16 cellular contexts compared by ENCODE assay signal in the genomic region with DNA sequence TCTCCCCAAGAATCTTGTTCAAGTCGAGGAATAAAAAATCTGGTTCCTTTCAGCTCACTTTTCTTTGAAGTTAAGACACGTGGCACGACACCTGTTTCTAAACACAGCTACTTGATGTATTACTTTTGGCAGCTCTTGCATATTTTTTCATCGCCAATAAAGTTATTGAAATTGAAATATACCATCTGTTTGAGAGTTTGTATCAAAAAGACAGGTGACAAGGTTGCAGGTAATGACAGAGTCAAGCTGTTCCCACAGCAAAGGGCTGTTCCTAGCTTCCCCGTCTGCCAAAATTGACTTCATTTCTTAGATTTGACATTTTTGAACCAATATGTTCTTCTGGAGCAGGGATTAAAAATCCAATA. TPM values are rescaled to one million over a fixed set of nuclear protein-coding genes. Genes with fewer than 3 reads are reported as not detected.
A peak's percentile ranks its signal among the peaks of the same experiment; 100 is the strongest.
DNase-seq lines count a peak whose midpoint lies in the region; ATAC-seq, FAIRE-seq and TF ChIP-seq lines count a peak whose summit lies in the region.
"Had no signal": no experiment of that assay in that cellular context is flagged by ENCODE, and none has a peak within 500 bp of the region (broad histone marks: within the 10 kb centered on the region; RNA-seq: fewer than 3 reads in every experiment).

No MANE protein-coding gene starts in this region.

- TF ChIP-seq CTCF in A549 (IDR thresholded peaks at IDR 0.05) (no peak), GM12878 (IDR thresholded peaks at IDR 0.05 in 2 of 3, conservative IDR thresholded peaks at IDR 0.05 in 1 of 3; ENCODE audit: control insufficient read depth in 2 of 3, extremely low read depth in 1 of 3, insufficient read depth in 1 of 3, low read depth in 3 of 3, low read length in 3 of 3) (no peak), BE2C (IDR thresholded peaks at IDR 0.05; ENCODE audit: low read depth, low read length) (no peak)

- H3K14ac ChIP-seq in neuronal stem cell (ENCODE audit: low read length): no peak overlapping the region

- H3K4me1 ChIP-seq in A549: peaks cover 5% of the 10 kb centered on the region; the same call in 2 of the 3 replicates
- peaks cover 11% of the 10 kb centered on the region for H3K4me1 ChIP-seq in GM23248 (ENCODE audit: insufficient read depth)
- no peaks in the 10 kb centered on the region for H3K4me1 ChIP-seq in GM12878 (ENCODE audit: control insufficient read depth, insufficient read depth, low read length)
- H3K4me1 ChIP-seq in neuronal stem cell (ENCODE audit: control insufficient read depth in 2 of 2, insufficient read depth in 1 of 2, low read depth in 1 of 2, low read length in 2 of 2): peaks cover 2 to 6% of the 10 kb centered on the region in 2 donors
- H3K4me1 ChIP-seq in BE2C: peaks cover 3% of the 10 kb centered on the region; the same call in 1 of the 2 replicates
- H3K4me1 ChIP-seq: Caco-2 had no signal

- no peak overlapping the region for H3K9ac ChIP-seq in GM23248
- H3K9ac ChIP-seq in GM12878 (ENCODE audit: control insufficient read depth, insufficient read depth, low read length): no peak overlapping the region
- no peak overlapping the region for H3K9ac ChIP-seq in neuronal stem cell (ENCODE audit: low read depth, low read length, poor library complexity)
- H3K9ac ChIP-seq: BLaER1 treated with 17β-estradiol and CSF1 and Interleukin-3, amounts not matched to agents 10 nM and 100 nM had no signal

- no peaks in the 10 kb centered on the region for H4K20me1 ChIP-seq in GM23248 (ENCODE audit: insufficient read depth)
- H4K20me1 ChIP-seq in GM12878 (ENCODE audit: control insufficient read depth, insufficient read depth): no peaks in the 10 kb centered on the region

- H4K91ac ChIP-seq in neuronal stem cell (ENCODE audit: low read depth, low read length, poor library complexity): no peak overlapping the region

- TF ChIP-seq RAD21 in A549 (conservative IDR thresholded peaks at IDR 0.05 in 1 of 2, IDR thresholded peaks at IDR 0.05 in 1 of 2): no peak
- TF ChIP-seq RAD21 in GM12878 (IDR thresholded peaks at IDR 0.05; ENCODE audit: insufficient read depth, low read depth, low read length): no peak

- CTCF ChIA-PET in A549 (lab: Yijun Ruan, JAX) (interaction anchor here (0.7 to 14.7 kb wide), 22 partner anchors 8 to 165 kb away, joined by 3 to 312 read pairs (median 4); no protein-coding TSS in a partner anchor), GM12878 (lab: Yijun Ruan, JAX) (interaction anchor here (0.7 to 11.9 kb wide), 19 partner anchors 8 to 301 kb away, joined by 3 to 291 read pairs (median 3); no protein-coding TSS in a partner anchor)

- H3K4ac ChIP-seq in neuronal stem cell (ENCODE audit: low read length): no peak overlapping the region

- in situ Hi-C loops in GM23248 (cut with MboI) (no loop called here), GM12878 (cut with MboI) (loop anchor here (5.0 kb wide), 1 partner anchor 124 kb away; no protein-coding TSS in a partner anchor)

- H3F3A ChIP-seq in GM23248 (ENCODE audit: insufficient read depth): peaks cover 12% of the 10 kb centered on the region; the same call in 1 of the 2 replicates

- no peak overlapping the region for H2BK5ac ChIP-seq in neuronal stem cell (ENCODE audit: low read length)

- H3K9me3 ChIP-seq in A549: no peaks in the 10 kb centered on the region
- no peaks in the 10 kb centered on the region for H3K9me3 ChIP-seq in GM23248 (ENCODE audit: low read depth)
- no peaks in the 10 kb centered on the region for H3K9me3 ChIP-seq in GM12878 (replicated peaks; ENCODE audit: control insufficient read depth, insufficient read depth, low read length)
- peaks cover 0 to 3% of the 10 kb centered on the region in 2 donors for H3K9me3 ChIP-seq in neuronal stem cell (replicated peaks in 1 of 2; ENCODE audit: control insufficient read depth in 2 of 2, insufficient read depth in 1 of 2, low read depth in 1 of 2, low read length in 2 of 2)
- no peaks in the 10 kb centered on the region for H3K9me3 ChIP-seq in BE2C
- H3K9me3 ChIP-seq: BLaER1 treated with 17β-estradiol and CSF1 and Interleukin-3, amounts not matched to agents 10 nM and 100 nM; Caco-2; SJSA1 had no signal

- no peaks in the 10 kb centered on the region for H3K79me1 ChIP-seq in neuronal stem cell (ENCODE audit: low read depth, low read length)

- H3K4me3 ChIP-seq in A549: no peak overlapping the region
- H3K4me3 ChIP-seq in GM23248: no peak overlapping the region
- H3K4me3 ChIP-seq in GM12878: no peak overlapping the region
- no peak overlapping the region for H3K4me3 ChIP-seq in neuronal stem cell (ENCODE audit: low read length in 2 of 2)
- no peak overlapping the region for H3K4me3 ChIP-seq in BE2C (ENCODE audit: low read depth, low read length)
- H3K4me3 ChIP-seq: BLaER1 treated with 17β-estradiol and CSF1 and Interleukin-3, amounts not matched to agents 10 nM and 100 nM; SJSA1 had no signal

- POLR2A ChIA-PET in A549 (lab: Yijun Ruan, JAX) (no interaction called here), GM12878 (lab: Charles Lee) (no interaction called here)

- H3K36me3 ChIP-seq in GM23248 (ENCODE audit: low read depth): no peaks in the 10 kb centered on the region
- H3K36me3 ChIP-seq in GM12878 (ENCODE audit: control insufficient read depth in 2 of 2, insufficient read depth in 2 of 2, low read length in 1 of 2): no peaks in the 10 kb centered on the region
- no peaks in the 10 kb centered on the region for H3K36me3 ChIP-seq in neuronal stem cell (replicated peaks in 1 of 2; ENCODE audit: control insufficient read depth in 2 of 2, insufficient read depth in 2 of 2, low read length in 2 of 2)
- H3K36me3 ChIP-seq in BE2C: no peaks in the 10 kb centered on the region
- H3K36me3 ChIP-seq: BLaER1 treated with 17β-estradiol and CSF1 and Interleukin-3, amounts not matched to agents 10 nM and 100 nM; SJSA1 had no signal

- DNase-seq in A549 (ENCODE audit: low read depth in 1 of 2, low spot score in 1 of 2): no peak
- DNase-seq in GM23248: no peak
- DNase-seq in GM12878 (ENCODE audit: low read depth, low spot score): no peak
- no peak for DNase-seq in neuronal stem cell (ENCODE audit: low spot score)
- DNase-seq in BE2C: no peak
- DNase-seq in anterior cingulate cortex (lab: John Stamatoyannopoulos, UW): no peak
- DNase-seq: NCI-H187 treated with DMSO at 0.1 percent for 48 hours had no signal

- H3K27ac ChIP-seq in A549: no peak overlapping the region
- H3K27ac ChIP-seq in GM23248: no peak overlapping the region
- H3K27ac ChIP-seq in GM12878 (ENCODE audit: control insufficient read depth, insufficient read depth): no peak overlapping the region
- no peak overlapping the region for H3K27ac ChIP-seq in neuronal stem cell (replicated peaks; ENCODE audit: low read length)
- H3K27ac ChIP-seq: BLaER1 treated with 17β-estradiol and CSF1 and Interleukin-3, amounts not matched to agents 10 nM and 100 nM; SJSA1 had no signal

- no peaks in the 10 kb centered on the region for H3K9me2 ChIP-seq in GM23248 (ENCODE audit: insufficient read depth)

- no peaks in the 10 kb centered on the region for H3K79me2 ChIP-seq in GM23248 (ENCODE audit: insufficient read depth)
- no peaks in the 10 kb centered on the region for H3K79me2 ChIP-seq in GM12878 (ENCODE audit: control insufficient read depth, insufficient read depth, low read length)

- H3K27me3 ChIP-seq in GM23248 (replicated peaks; ENCODE audit: insufficient read depth): 0 out of 2 replicates have a peak, but pooled peaks cover 9% of the 10 kb centered on the region
- peaks cover 0 to 1% of the 10 kb centered on the region in 2 experiments; a peak in 1 of 4 replicates for H3K27me3 ChIP-seq in GM12878 (replicated peaks in 1 of 2; ENCODE audit: control insufficient read depth in 2 of 2, insufficient read depth in 2 of 2, low read length in 1 of 2)
- H3K27me3 ChIP-seq in neuronal stem cell (ENCODE audit: control insufficient read depth in 3 of 3, insufficient read depth in 3 of 3, low read depth in 1 of 3, low read length in 3 of 3): no peaks in the 10 kb centered on the region
- H3K27me3 ChIP-seq in BE2C: no peaks in the 10 kb centered on the region
- H3K27me3 ChIP-seq: BLaER1 treated with 17β-estradiol and CSF1 and Interleukin-3, amounts not matched to agents 10 nM and 100 nM; SJSA1 had no signal

- H3K18ac ChIP-seq in neuronal stem cell (ENCODE audit: low read length): no peak overlapping the region

- RAD21 ChIA-PET in GM12878 (lab: Charles Lee; ENCODE audit: unreplicated experiment): interaction anchor here (5.2 kb wide), 1 partner anchor 121 kb away, joined by 41 read pairs; no protein-coding TSS in a partner anchor

- no peak overlapping the region for H3K23ac ChIP-seq in neuronal stem cell (ENCODE audit: low read depth, low read length, poor library complexity)

- ATAC-seq in A549 (no peak), GM12878 (no peak), HG03439 (IDR thresholded peaks at IDR 0.05; ENCODE audit: unreplicated experiment) (no peak)

- no peak overlapping the region for H2BK15ac ChIP-seq in neuronal stem cell (ENCODE audit: low read length)

- no peak overlapping the region for H2AK5ac ChIP-seq in neuronal stem cell (ENCODE audit: low read depth, low read length)

- TF ChIP-seq POLR2A in A549 (IDR thresholded peaks at IDR 0.05; ENCODE audit: low read length): no peak
- TF ChIP-seq POLR2A in GM12878 (IDR thresholded peaks at IDR 0.05; ENCODE audit: low read depth, low read length): no peak

- FAIRE-seq in A549 (lab: Jason Lieb, UNC) (no peak), GM12878 (lab: Jason Lieb, UNC) (no peak)

- no peak for TF ChIP-seq EP300 in A549 (IDR thresholded peaks at IDR 0.05)
- TF ChIP-seq EP300 in GM12878 (IDR thresholded peaks at IDR 0.05; ENCODE audit: borderline replicate concordance in 1 of 2, control insufficient read depth in 1 of 2, low read depth in 2 of 2, low read length in 2 of 2): no peak

- 42% methylated on average over 5 of the region's 5 CpGs for WGBS in A549 (ENCODE audit: missing lambda C conversion rate)
- 4 to 5% methylated on average over 5 of the region's 5 CpGs for WGBS in GM23248 (ENCODE audit: low coverage in 1 of 2, low lambda C conversion rate in 2 of 2, missing lambda C conversion rate in 2 of 2), 2 experiments
- 17% methylated on average over 5 of the region's 5 CpGs for WGBS in GM12878 (ENCODE audit: insufficient coverage, insufficient replicate concordance, low lambda C conversion rate, missing lambda C conversion rate)
- no CpG with 5 or more reads among the region's 5 CpGs for WGBS in neuronal stem cell (ENCODE audit: extremely low coverage in 2 of 2, insufficient read length in 2 of 2, insufficient replicate concordance in 1 of 2), 2 donors

- SMC1A ChIA-PET in GM12878 (lab: Charles Lee; ENCODE audit: uncharacterized antibody, unreplicated experiment): interaction anchor here (0.8 to 2.4 kb wide), 4 partner anchors 20 to 127 kb away, joined by 3 to 34 read pairs (median 3); no protein-coding TSS in a partner anchor

- no peak overlapping the region for H2BK120ac ChIP-seq in neuronal stem cell (ENCODE audit: low read depth, low read length)

- intact Hi-C loops in GM12878 (cut with micrococcal nuclease; ENCODE audit: unreplicated experiment): no loop called here

- H2AFZ ChIP-seq in GM23248 (peak overlapping the region; percentile 50), GM12878 (ENCODE audit: control insufficient read depth, low read depth, low read length) (no peak overlapping the region), neuronal stem cell (ENCODE audit: low read length) (peak overlapping the region; percentile 55)

- peak overlapping the region; percentile 21; the same call in 2 of the 3 replicates for H3K4me2 ChIP-seq in A549
- peak overlapping the region; percentile 39 for H3K4me2 ChIP-seq in GM23248 (ENCODE audit: unreplicated experiment)
- H3K4me2 ChIP-seq in GM12878 (ENCODE audit: control insufficient read depth, insufficient read depth): no peak overlapping the region
- H3K4me2 ChIP-seq in neuronal stem cell (ENCODE audit: insufficient read depth, low read length, poor library complexity, severe bottlenecking): no peak overlapping the region

- no peak overlapping the region for H4K8ac ChIP-seq in neuronal stem cell (ENCODE audit: low read depth, low read length)

- no TSS peak for BruUV-seq in GM12878 (replicated peaks; lab: Mats Ljungman, UMichigan)

- no peak overlapping the region for H2BK12ac ChIP-seq in neuronal stem cell (ENCODE audit: low read length)

RNA-seq across cellular contexts. Expression of gene GPR45, which starts 5.5 kb away (rescaled TPM):
- polyA plus RNA-seq in A549 (2011; rRNA removed) (not detected in 2 replicates), A549 (2017; fragmentation: RNase III; extraction: RNeasy Plus Mini Kit Qiagen cat#74134 plus additional on column Dnase treatment) (0.09 TPM in 1 of 3 replicates, not detected in the others), GM23248 (2016; fragmentation: Nextera tagmentation; extraction: Ambion mirVana) (not detected in 2 replicates), GM12878 (2011; rRNA removed) (not detected in 2 replicates), GM12878 (2014; fragmentation: Illumina TruSeq; extraction: Trizol) (not detected in 2 replicates), GM12878 (2014; fragmentation: Nextera tagmentation; extraction: Ambion mirVana) (not detected), GM12878 (2014; rRNA removed) (0.11 TPM in 1 of 2 replicates, not detected in the other), GM12878 (2016; fragmentation: Nextera tagmentation; extraction: Ambion mirVana) (not detected)
- 0.04 and 0.13 TPM in 2 replicates for polyA plus RNA-seq in A549 (2012; cell fraction: cytosol; rRNA removed)
- polyA plus RNA-seq in A549 (2012; cell fraction: nucleus; rRNA removed): 0.08 TPM in 1 of 2 replicates, not detected in the other
- not detected in 2 replicates for polyA minus RNA-seq in A549 (2011; rRNA and poly(A)+ RNA removed)
- total RNA-seq in GM23248 (2014; rRNA removed; shearing (Covaris generic)): not detected in 2 replicates
- total RNA-seq in GM12878 (2013; cell fraction: nucleolus; rRNA removed): not detected in 2 replicates
- total RNA-seq in GM12878 (2014; rRNA removed) (not detected in 2 replicates), GM12878 (2014; rRNA removed; fragmentation: Illumina TruSeq; extraction: Trizol) (not detected in 2 replicates), GM12878 (2021) (not detected in 2 replicates)
- polyA plus RNA-seq in GM12878 (2011; ENCODE audit: low read depth): not detected
- not detected in 2 replicates for polyA plus RNA-seq in GM12878 (2011; cell fraction: cytosol; rRNA removed)
- polyA plus RNA-seq in GM12878 (2011; cell fraction: nucleus; rRNA removed): not detected in 2 replicates
- not detected in 2 replicates for polyA plus RNA-seq in GM12878 (2012)
- polyA minus RNA-seq in GM12878 (2011; rRNA and poly(A)+ RNA removed): not detected in 2 replicates
- not detected in 2 replicates for polyA minus RNA-seq in GM12878 (2011; cell fraction: cytosol; rRNA and poly(A)+ RNA removed)
- polyA minus RNA-seq in GM12878 (2011; cell fraction: nucleus; rRNA and poly(A)+ RNA removed): not detected in 2 replicates
- 0.17 TPM for polyA plus RNA-seq in neuronal stem cell (2013, experiment 1 of 2)
- 0.14 TPM for polyA plus RNA-seq in neuronal stem cell (2013, experiment 2 of 2)
- polyA plus RNA-seq in BE2C (2012; ENCODE audit: insufficient read depth, insufficient read length, low read depth): not detected
- total RNA-seq: A673; Caco-2; CD4-positive, alpha-beta memory T cell; H9; LHCN-M2; OCI-LY7 had no signal
- polyA plus RNA-seq: CD4-positive, alpha-beta memory T cell had no signal

Comparison
In these comparisons a context has a peak if more than half of its experiments do, and no peak if none do; other contexts are left out.
1. H3K4me2 ChIP-seq: peak in A549 (single experiment) and GM23248 (single experiment); none in GM12878 (single experiment) and neuronal stem cell (single experiment).